ENCODE assay signal across 35 cellular contexts in genomic region chr14:97850886-97851285, GRCh38.
"Had no signal": no experiment of that assay in that cellular context is flagged by ENCODE, and none has a peak within 500 bp of the region (broad histone marks: within the 10 kb centered on the region; RNA-seq: fewer than 3 reads in every experiment).

No MANE protein-coding gene starts in this region.

- H3K36me3 ChIP-seq: adrenal gland, ascending aorta, brain microvascular endothelial cell, breast epithelium, cardiac muscle cell had no signal

- H3K27me3 ChIP-seq: adrenal gland, ascending aorta, body of pancreas, brain microvascular endothelial cell, breast epithelium, cardiac muscle cell had no signal

- DNase-seq: activated effector memory CD4-positive, alpha-beta T cell treated with anti-CD3 and anti-CD28 coated beads, Interleukin-2, amount 50 U/mL, for 16 hours; activated effector memory CD4-positive, alpha-beta T cell treated with Interleukin-2 at 50 U/mL for 16 hours; activated gamma-delta T cell; activated gamma-delta T cell treated with Interleukin-2 at 50 U/mL for 16 hours; activated naive CD4-positive, alpha-beta T cell; activated naive CD4-positive, alpha-beta T cell treated with anti-CD3 and anti-CD28 coated beads for 36 hours; activated naive CD4-positive, alpha-beta T cell treated with anti-CD3 and anti-CD28 coated beads, Interleukin-2, amount 10 ng/mL, durations not matched to agents 7 days and 5 days; activated naive CD4-positive, alpha-beta T cell treated with anti-CD3 and anti-CD28 coated beads, Interleukin-2, amount 50 U/mL, for 16 hours; activated naive CD4-positive, alpha-beta T cell treated with Interleukin-2 at 50 U/mL for 16 hours; activated naive CD8-positive, alpha-beta T cell treated with anti-CD3 and anti-CD28 coated beads for 36 hours; activated naive CD8-positive, alpha-beta T cell treated with anti-CD3 and anti-CD28 coated beads, Interleukin-2, amount 10 ng/mL, durations not matched to agents 7 days and 5 days; activated naive CD8-positive, alpha-beta T cell treated with anti-CD3 and anti-CD28 coated beads, Interleukin-2, amount 50 U/mL, for 24 hours; activated T-cell treated with anti-CD3 and anti-CD28 coated beads, Interleukin-2, amount 50 U/mL, for 1 hour; activated T-cell treated with anti-CD3 and anti-CD28 coated beads, Interleukin-2, amount 50 U/mL, for 24 hours; activated T-cell treated with anti-CD3 and anti-CD28 coated beads, Interleukin-2, amount 50 U/mL, for 4 hours; activated T-cell treated with anti-CD3 and anti-CD28 coated beads, Interleukin-2, amount 50 U/mL, for 48 hours; activated T-cell treated with anti-CD3 and anti-CD28 coated beads, Interleukin-2, amount 50 U/mL, for 72 hours; amniotic stem cell; aorta; body of pancreas; brain microvascular endothelial cell; central memory CD4-positive, alpha-beta T cell; cerebellar nuclear complex had no signal

- H3K27me3 Mint-ChIP-seq: activated naive CD4-positive, alpha-beta T cell treated with anti-CD3 and anti-CD28 coated beads, Interleukin-2, amount 50 U/mL, for 24 hours; activated naive CD8-positive, alpha-beta T cell; activated naive CD8-positive, alpha-beta T cell treated with anti-CD3 and anti-CD28 coated beads for 36 hours; activated naive CD8-positive, alpha-beta T cell treated with anti-CD3 and anti-CD28 coated beads, Interleukin-2, amount 50 U/mL, for 24 hours; activated T-cell treated with anti-CD3 and anti-CD28 coated beads, Interleukin-2, amount 50 U/mL, for 24 hours; activated T-helper 17 cell treated with anti-CD3 and anti-CD28 coated beads, Interleukin-2, amount 50 U/mL, for 72 hours; central memory CD8-positive, alpha-beta T cell had no signal

- H3K4me1 ChIP-seq: adrenal gland, ascending aorta, body of pancreas, breast epithelium had no signal

- H3K27ac Mint-ChIP-seq: activated naive CD4-positive, alpha-beta T cell treated with anti-CD3 and anti-CD28 coated beads for 36 hours; activated naive CD4-positive, alpha-beta T cell treated with anti-CD3 and anti-CD28 coated beads, Interleukin-2, amount 10 ng/mL, durations not matched to agents 7 days and 5 days; activated naive CD4-positive, alpha-beta T cell treated with anti-CD3 and anti-CD28 coated beads, Interleukin-2, amount 50 U/mL, for 24 hours; activated naive CD4-positive, alpha-beta T cell treated with anti-CD3 and anti-CD28 coated beads, Interleukin-2, amount 50 U/mL, for 72 hours; activated naive CD8-positive, alpha-beta T cell; activated naive CD8-positive, alpha-beta T cell treated with anti-CD3 and anti-CD28 coated beads for 36 hours; activated naive CD8-positive, alpha-beta T cell treated with anti-CD3 and anti-CD28 coated beads, Interleukin-2, amount 10 ng/mL, durations not matched to agents 7 days and 5 days; activated naive CD8-positive, alpha-beta T cell treated with anti-CD3 and anti-CD28 coated beads, Interleukin-2, amount 50 U/mL, for 24 hours; activated T-cell treated with anti-CD3 and anti-CD28 coated beads, Interleukin-2, amount 50 U/mL, for 24 hours; activated T-cell treated with anti-CD3 and anti-CD28 coated beads, Interleukin-2, amount 50 U/mL, for 72 hours; activated T-helper 1 cell treated with anti-CD3 and anti-CD28 coated beads, Interleukin-12 subunit alpha, Interleukin-12 subunit beta, Interleukin-2, Interleukin-4 antibody, amounts not matched to agents 30 ng/mL and 10 ng/mL and 1 ng/mL, durations not matched to agents 14 hours and 24 hours and 36 hours; activated T-helper 17 cell treated with anti-CD3 and anti-CD28 coated beads, Interleukin-2, amount 50 U/mL, for 72 hours; activated T-helper 2 cell treated with anti-CD3 and anti-CD28 coated beads, Interferon-gamma antibody, Interleukin-2, Interleukin-4, amounts not matched to agents 10 μg/mL and 5 μg/mL and 100 μg/mL, durations not matched to agents 14 hours and 24 hours and 36 hours had no signal

- H3K4me3 Mint-ChIP-seq: activated naive CD4-positive, alpha-beta T cell treated with anti-CD3 and anti-CD28 coated beads for 36 hours; activated naive CD4-positive, alpha-beta T cell treated with anti-CD3 and anti-CD28 coated beads, Interleukin-2, amount 10 ng/mL, durations not matched to agents 7 days and 5 days; activated naive CD4-positive, alpha-beta T cell treated with anti-CD3 and anti-CD28 coated beads, Interleukin-2, amount 50 U/mL, for 24 hours; activated naive CD8-positive, alpha-beta T cell; activated naive CD8-positive, alpha-beta T cell treated with anti-CD3 and anti-CD28 coated beads for 36 hours; activated naive CD8-positive, alpha-beta T cell treated with anti-CD3 and anti-CD28 coated beads, Interleukin-2, amount 10 ng/mL, durations not matched to agents 7 days and 5 days; activated naive CD8-positive, alpha-beta T cell treated with anti-CD3 and anti-CD28 coated beads, Interleukin-2, amount 50 U/mL, for 24 hours; activated T-cell treated with anti-CD3 and anti-CD28 coated beads, Interleukin-2, amount 50 U/mL, for 24 hours; activated T-cell treated with anti-CD3 and anti-CD28 coated beads, Interleukin-2, amount 50 U/mL, for 4 hours; activated T-cell treated with anti-CD3 and anti-CD28 coated beads, Interleukin-2, amount 50 U/mL, for 72 hours; activated T-helper 1 cell treated with anti-CD3 and anti-CD28 coated beads, Interleukin-12 subunit alpha, Interleukin-12 subunit beta, Interleukin-2, Interleukin-4 antibody, amounts not matched to agents 30 ng/mL and 10 ng/mL and 1 ng/mL, durations not matched to agents 14 hours and 24 hours and 36 hours; activated T-helper 17 cell treated with anti-CD3 and anti-CD28 coated beads, Interleukin-2, amount 50 U/mL, for 72 hours; central memory CD8-positive, alpha-beta T cell had no signal

- ATAC-seq: activated naive CD4-positive, alpha-beta T cell treated with anti-CD3 and anti-CD28 coated beads, Interleukin-2, amount 50 U/mL, for 72 hours; activated naive CD8-positive, alpha-beta T cell treated with anti-CD3 and anti-CD28 coated beads, Interleukin-2, amount 50 U/mL, for 24 hours; activated T-cell treated with anti-CD3 and anti-CD28 coated beads, Interleukin-2, amount 50 U/mL, for 4 hours; activated T-cell treated with anti-CD3 and anti-CD28 coated beads, Interleukin-2, amount 50 U/mL, for 72 hours; activated T-helper 17 cell treated with anti-CD3 and anti-CD28 coated beads, Interleukin-2, amount 50 U/mL, for 72 hours; body of pancreas had no signal

- H3K27ac ChIP-seq: adrenal gland, ascending aorta, body of pancreas, brain microvascular endothelial cell, breast epithelium, cardiac muscle cell had no signal

- H3K36me3 Mint-ChIP-seq: activated naive CD4-positive, alpha-beta T cell treated with anti-CD3 and anti-CD28 coated beads, Interleukin-2, amount 10 ng/mL, durations not matched to agents 7 days and 5 days; activated naive CD4-positive, alpha-beta T cell treated with anti-CD3 and anti-CD28 coated beads, Interleukin-2, amount 50 U/mL, for 24 hours; activated naive CD4-positive, alpha-beta T cell treated with anti-CD3 and anti-CD28 coated beads, Interleukin-2, amount 50 U/mL, for 72 hours; activated naive CD8-positive, alpha-beta T cell; activated naive CD8-positive, alpha-beta T cell treated with anti-CD3 and anti-CD28 coated beads for 36 hours; activated naive CD8-positive, alpha-beta T cell treated with anti-CD3 and anti-CD28 coated beads, Interleukin-2, amount 10 ng/mL, durations not matched to agents 7 days and 5 days; brain had no signal

- H3K4me1 Mint-ChIP-seq: activated naive CD4-positive, alpha-beta T cell treated with anti-CD3 and anti-CD28 coated beads, Interleukin-2, amount 10 ng/mL, durations not matched to agents 7 days and 5 days; activated naive CD8-positive, alpha-beta T cell treated with anti-CD3 and anti-CD28 coated beads, Interleukin-2, amount 10 ng/mL, durations not matched to agents 7 days and 5 days; activated naive CD8-positive, alpha-beta T cell treated with anti-CD3 and anti-CD28 coated beads, Interleukin-2, amount 50 U/mL, for 24 hours; activated T-helper 17 cell treated with anti-CD3 and anti-CD28 coated beads, Interleukin-2, amount 50 U/mL, for 72 hours; central memory CD8-positive, alpha-beta T cell had no signal

- H3K9me3 Mint-ChIP-seq: activated naive CD4-positive, alpha-beta T cell treated with anti-CD3 and anti-CD28 coated beads for 36 hours; activated naive CD4-positive, alpha-beta T cell treated with anti-CD3 and anti-CD28 coated beads, Interleukin-2, amount 10 ng/mL, durations not matched to agents 7 days and 5 days; activated naive CD4-positive, alpha-beta T cell treated with anti-CD3 and anti-CD28 coated beads, Interleukin-2, amount 50 U/mL, for 24 hours; activated naive CD4-positive, alpha-beta T cell treated with anti-CD3 and anti-CD28 coated beads, Interleukin-2, amount 50 U/mL, for 72 hours; activated naive CD8-positive, alpha-beta T cell treated with anti-CD3 and anti-CD28 coated beads for 36 hours; activated naive CD8-positive, alpha-beta T cell treated with anti-CD3 and anti-CD28 coated beads, Interleukin-2, amount 10 ng/mL, durations not matched to agents 7 days and 5 days; activated naive CD8-positive, alpha-beta T cell treated with anti-CD3 and anti-CD28 coated beads, Interleukin-2, amount 50 U/mL, for 24 hours; activated T-cell treated with anti-CD3 and anti-CD28 coated beads, Interleukin-2, amount 50 U/mL, for 24 hours; activated T-cell treated with anti-CD3 and anti-CD28 coated beads, Interleukin-2, amount 50 U/mL, for 4 hours; activated T-cell treated with anti-CD3 and anti-CD28 coated beads, Interleukin-2, amount 50 U/mL, for 72 hours; activated T-helper 1 cell treated with anti-CD3 and anti-CD28 coated beads, Interleukin-12 subunit alpha, Interleukin-12 subunit beta, Interleukin-2, Interleukin-4 antibody, amounts not matched to agents 30 ng/mL and 10 ng/mL and 1 ng/mL, durations not matched to agents 14 hours and 24 hours and 36 hours; activated T-helper 17 cell treated with anti-CD3 and anti-CD28 coated beads, Interleukin-2, amount 50 U/mL, for 72 hours; activated T-helper 2 cell treated with anti-CD3 and anti-CD28 coated beads, Interferon-gamma antibody, Interleukin-2, Interleukin-4, amounts not matched to agents 10 μg/mL and 5 μg/mL and 100 μg/mL, durations not matched to agents 14 hours and 24 hours and 36 hours; brain; central memory CD8-positive, alpha-beta T cell had no signal

- H3K4me3 ChIP-seq: adrenal gland, ascending aorta, body of pancreas, breast epithelium, cardiac muscle cell had no signal

- H3K9me3 ChIP-seq: adrenal gland, ascending aorta, body of pancreas, breast epithelium had no signal
